33 cellular contexts compared by ENCODE assay signal in the genomic region with DNA sequence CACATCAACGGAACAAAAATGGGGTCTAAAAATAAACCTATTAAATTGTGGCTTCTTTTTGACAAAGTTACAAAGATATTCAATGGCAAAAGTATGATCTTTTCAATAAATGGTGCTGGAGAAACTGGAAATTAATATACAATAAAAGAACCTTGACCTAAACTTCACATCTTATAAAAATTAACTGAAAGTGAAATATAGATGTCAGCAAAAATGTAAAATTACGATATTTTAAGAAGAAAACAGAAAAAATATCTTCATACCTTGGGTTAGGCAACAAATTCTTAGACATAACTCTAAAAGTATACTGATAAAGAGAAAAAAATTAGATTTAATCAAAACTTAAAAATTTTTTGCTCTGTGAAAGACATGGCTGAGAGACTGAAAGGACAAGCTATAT.
"Had no signal": no experiment of that assay in that cellular context is flagged by ENCODE, and none has a peak within 500 bp of the region (broad histone marks: within the 10 kb centered on the region; RNA-seq: fewer than 3 reads in every experiment).

No MANE protein-coding gene starts in this region.

- H3K9me3 ChIP-seq: adrenal gland, body of pancreas, breast epithelium had no signal

- H3K27ac ChIP-seq: adrenal gland, body of pancreas, brain microvascular endothelial cell, breast epithelium, VCaP had no signal

- H3K4me3 ChIP-seq: adrenal gland, body of pancreas, breast epithelium had no signal

- DNase-seq: activated B cell treated with CpG ODN at 0.5 μM for 24 hours; activated CD4-positive, alpha-beta memory T cell treated with anti-CD3 and anti-CD28 coated beads for 36 hours; activated CD4-positive, alpha-beta T cell treated with anti-CD3 and anti-CD28 coated beads for 4 hours; activated CD4-positive, alpha-beta T cell treated with anti-CD3 and anti-CD28 coated beads, Interleukin-2, amount 10 ng/mL, durations not matched to agents 24 days and 14 days; activated CD4-positive, alpha-beta T cell treated with anti-CD3 and anti-CD28 coated beads, Interleukin-2, amount 50 U/mL, for 1 hour; activated CD4-positive, alpha-beta T cell treated with anti-CD3 and anti-CD28 coated beads, Interleukin-2, amount 50 U/mL, for 4 hours; activated CD4-positive, CD25-positive, alpha-beta regulatory T cell treated with anti-CD3 and anti-CD28 coated beads, Interleukin-2, amount 50 U/mL, for 72 hours; activated CD8-positive, alpha-beta memory T cell treated with anti-CD3 and anti-CD28 coated beads, Interleukin-2, amount 50 U/mL, for 4 hours; activated CD8-positive, alpha-beta T cell treated with anti-CD3 and anti-CD28 coated beads for 36 hours; activated effector memory CD4-positive, alpha-beta T cell treated with anti-CD3 and anti-CD28 coated beads, Interleukin-2, amount 50 U/mL, for 16 hours; activated gamma-delta T cell treated with Interleukin-2 at 50 U/mL for 16 hours; activated naive CD4-positive, alpha-beta T cell; activated naive CD4-positive, alpha-beta T cell treated with anti-CD3 and anti-CD28 coated beads for 36 hours; activated naive CD4-positive, alpha-beta T cell treated with anti-CD3 and anti-CD28 coated beads, Interleukin-2, amount 50 U/mL, for 16 hours; activated naive CD8-positive, alpha-beta T cell treated with anti-CD3 and anti-CD28 coated beads for 36 hours; activated T-cell treated with anti-CD3 and anti-CD28 coated beads for 4 hours; activated T-cell treated with anti-CD3 and anti-CD28 coated beads, Interleukin-2, amount 50 U/mL, for 1 hour; activated T-cell treated with anti-CD3 and anti-CD28 coated beads, Interleukin-2, amount 50 U/mL, for 4 hours; activated T-cell treated with anti-CD3 and anti-CD28 coated beads, Interleukin-2, amount 50 U/mL, for 72 hours; adrenal gland; amniotic stem cell; aorta; body of pancreas; brain microvascular endothelial cell; central memory CD4-positive, alpha-beta T cell; T-helper 2 cell; T-helper 9 cell had no signal

- H3K36me3 ChIP-seq: adrenal gland, brain microvascular endothelial cell, breast epithelium had no signal

- H3K4me1 ChIP-seq: adrenal gland, body of pancreas, breast epithelium had no signal

- ATAC-seq: activated CD8-positive, alpha-beta T cell treated with anti-CD3 and anti-CD28 coated beads for 36 hours; activated naive CD4-positive, alpha-beta T cell treated with anti-CD3 and anti-CD28 coated beads, Interleukin-2, amount 50 U/mL, for 72 hours; activated T-cell treated with anti-CD3 and anti-CD28 coated beads, Interleukin-2, amount 50 U/mL, for 4 hours; activated T-cell treated with anti-CD3 and anti-CD28 coated beads, Interleukin-2, amount 50 U/mL, for 72 hours; activated T-helper 17 cell treated with anti-CD3 and anti-CD28 coated beads, Interleukin-2, amount 50 U/mL, for 72 hours; body of pancreas had no signal

- FAIRE-seq: astrocyte, TTC549 had no signal

- H3K27me3 ChIP-seq: adrenal gland, body of pancreas, brain microvascular endothelial cell, breast epithelium had no signal
